8 cellular contexts compared by ENCODE assay signal in genomic region chr17:17783121-17783824, GRCh38. TPM values are rescaled to one million over a fixed set of nuclear protein-coding genes. Genes with fewer than 3 reads are reported as not detected.
A peak's percentile ranks its signal among the peaks of the same experiment; 100 is the strongest.
DNase-seq lines count a peak whose midpoint lies in the region; ATAC-seq and TF ChIP-seq lines count a peak whose summit lies in the region.

No MANE protein-coding gene starts in this region.

- peak in 10 of 14 donors; percentile 44 to 76 (median 60) for DNase-seq in C1 segment of cervical spinal cord (lab: John Stamatoyannopoulos, UW)
- peak; percentile 55 to 83 for DNase-seq in HAP-1 (ENCODE audit: low spot score in 2 of 2)
- peak; percentile 41 to 71 for DNase-seq in NCI-H526 (lab: John Stamatoyannopoulos, UW)
- peak in 1 of 2 donors; percentile 45 for DNase-seq in foreskin keratinocyte
- peak; percentile 81 for DNase-seq in neuronal stem cell (ENCODE audit: low spot score)
- peak; percentile 81 for DNase-seq in type B pancreatic cell (ENCODE audit: extremely low spot score, unreplicated experiment)

- H2AFZ ChIP-seq in neuronal stem cell (ENCODE audit: low read length): peak overlapping the region; percentile 85

- in situ Hi-C loops in HAP-1 (cut with MboI; ENCODE audit: low sequenced_read_pairs): no loop called here

- no peaks in the 10 kb centered on the region for H3K27me3 Mint-ChIP-seq in activated T-helper 17 cell treated with anti-CD3 and anti-CD28 coated beads, Interleukin-2, amount 50 U/mL, for 72 hours
- no peaks in the 10 kb centered on the region for H3K27me3 Mint-ChIP-seq in type B pancreatic cell

- H3K27me3 ChIP-seq in HAP-1 (ENCODE audit: low read depth) (no peaks in the 10 kb centered on the region), foreskin keratinocyte (no peaks in the 10 kb centered on the region), neuronal stem cell (ENCODE audit: control insufficient read depth in 3 of 3, insufficient read depth in 3 of 3, low read depth in 1 of 3, low read length in 3 of 3) (peaks cover 0 to 2% (median 0%) of the 10 kb centered on the region in 3 experiments)

- H3K23ac ChIP-seq in neuronal stem cell (ENCODE audit: low read depth, low read length, poor library complexity): no peak overlapping the region

- H2BK12ac ChIP-seq in neuronal stem cell (ENCODE audit: low read length): no peak overlapping the region

- no peak overlapping the region for H3K27ac ChIP-seq in foreskin keratinocyte
- peak overlapping the region; percentile 89 for H3K27ac ChIP-seq in neuronal stem cell (replicated peaks; ENCODE audit: low read length)

- H3K4me3 Mint-ChIP-seq in activated T-helper 17 cell treated with anti-CD3 and anti-CD28 coated beads, Interleukin-2, amount 50 U/mL, for 72 hours: peak overlapping the region; percentile 58
- peak overlapping the region; percentile 87 for H3K4me3 Mint-ChIP-seq in type B pancreatic cell

- H3K27ac Mint-ChIP-seq in activated T-helper 17 cell treated with anti-CD3 and anti-CD28 coated beads, Interleukin-2, amount 50 U/mL, for 72 hours: no peak overlapping the region
- peak overlapping the region; percentile 80 for H3K27ac Mint-ChIP-seq in type B pancreatic cell

- no peaks in the 10 kb centered on the region for H3K9me3 Mint-ChIP-seq in activated T-helper 17 cell treated with anti-CD3 and anti-CD28 coated beads, Interleukin-2, amount 50 U/mL, for 72 hours
- H3K9me3 Mint-ChIP-seq in type B pancreatic cell: no peaks in the 10 kb centered on the region

- H3K79me1 ChIP-seq in neuronal stem cell (ENCODE audit: low read depth, low read length): peaks cover 22% of the 10 kb centered on the region

- peak overlapping the region; percentile 62 for H2BK15ac ChIP-seq in neuronal stem cell (ENCODE audit: low read length)

- H3K4me2 ChIP-seq in neuronal stem cell (ENCODE audit: insufficient read depth, low read length, poor library complexity, severe bottlenecking): peak overlapping the region; percentile 97

- TF ChIP-seq CTCF in foreskin keratinocyte (conservative IDR thresholded peaks at IDR 0.05) (peak; percentile 52), type B pancreatic cell (conservative IDR thresholded peaks at IDR 0.05) (peak; percentile 43)

- no peak overlapping the region for H4K8ac ChIP-seq in neuronal stem cell (ENCODE audit: low read depth, low read length)

- no peaks in the 10 kb centered on the region for H3K36me3 Mint-ChIP-seq in activated T-helper 17 cell treated with anti-CD3 and anti-CD28 coated beads, Interleukin-2, amount 50 U/mL, for 72 hours (ENCODE audit: low read depth)
- no peaks in the 10 kb centered on the region for H3K36me3 Mint-ChIP-seq in type B pancreatic cell

- no peaks in the 10 kb centered on the region for H3K36me3 ChIP-seq in HAP-1 (replicated peaks)
- no peaks in the 10 kb centered on the region for H3K36me3 ChIP-seq in neuronal stem cell (replicated peaks in 1 of 2; ENCODE audit: control insufficient read depth in 2 of 2, insufficient read depth in 2 of 2, low read length in 2 of 2)

- H2AK5ac ChIP-seq in neuronal stem cell (ENCODE audit: low read depth, low read length): no peak overlapping the region

- no CpG with 5 or more reads among the region's 74 CpGs for WGBS in neuronal stem cell (ENCODE audit: extremely low coverage in 2 of 2, insufficient read length in 2 of 2, insufficient replicate concordance in 1 of 2), 2 donors

- H3K9me3 ChIP-seq in HAP-1: no peaks in the 10 kb centered on the region
- H3K9me3 ChIP-seq in neuronal stem cell (replicated peaks in 1 of 2; ENCODE audit: control insufficient read depth in 2 of 2, insufficient read depth in 1 of 2, low read depth in 1 of 2, low read length in 2 of 2): no peaks in the 10 kb centered on the region

- H3K4ac ChIP-seq in neuronal stem cell (ENCODE audit: low read length): no peak overlapping the region

- peak overlapping the region; percentile 17 for H3K14ac ChIP-seq in neuronal stem cell (ENCODE audit: low read length)

- peak overlapping the region; percentile 27 for H3K4me3 ChIP-seq in HAP-1
- peak overlapping the region; percentile 60 to 85 for H3K4me3 ChIP-seq in neuronal stem cell (ENCODE audit: low read length in 2 of 2)

- peak overlapping the region; percentile 92 for H3K18ac ChIP-seq in neuronal stem cell (ENCODE audit: low read length)

- peaks cover 26% of the 10 kb centered on the region for H3K4me1 ChIP-seq in HAP-1
- peaks cover 17% of the 10 kb centered on the region for H3K4me1 ChIP-seq in foreskin keratinocyte
- H3K4me1 ChIP-seq in neuronal stem cell (ENCODE audit: control insufficient read depth in 2 of 2, insufficient read depth in 1 of 2, low read depth in 1 of 2, low read length in 2 of 2): peaks cover 56 to 57% of the 10 kb centered on the region in 2 donors

- H2BK120ac ChIP-seq in neuronal stem cell (ENCODE audit: low read depth, low read length): no peak overlapping the region

- H2BK5ac ChIP-seq in neuronal stem cell (ENCODE audit: low read length): peak overlapping the region; percentile 67

- H3K9ac ChIP-seq in neuronal stem cell (ENCODE audit: low read depth, low read length, poor library complexity): peak overlapping the region; percentile 39

- peak; percentile 64 for ATAC-seq in activated T-helper 17 cell treated with anti-CD3 and anti-CD28 coated beads, Interleukin-2, amount 50 U/mL, for 72 hours (replicated peaks)
- ATAC-seq in foreskin keratinocyte: peak; percentile 29
- ATAC-seq in GM21390 (IDR thresholded peaks at IDR 0.05; ENCODE audit: unreplicated experiment): no peak

- no peaks in the 10 kb centered on the region for H3K4me1 Mint-ChIP-seq in activated T-helper 17 cell treated with anti-CD3 and anti-CD28 coated beads, Interleukin-2, amount 50 U/mL, for 72 hours
- H3K4me1 Mint-ChIP-seq in type B pancreatic cell (ENCODE audit: unreplicated experiment): peaks cover 43% of the 10 kb centered on the region

- H4K91ac ChIP-seq in neuronal stem cell (ENCODE audit: low read depth, low read length, poor library complexity): no peak overlapping the region

RNA-seq across cellular contexts. Expression of gene SREBF1, which starts 53.5 kb away (rescaled TPM):
- 10 to 100 TPM; 65.5 to 74.1 TPM for total RNA-seq in activated T-helper 17 cell treated with anti-CD3 and anti-CD28 coated beads, Interleukin-2, amount 50 U/mL, for 72 hours
- 113 and 118 TPM in 2 replicates for total RNA-seq in foreskin keratinocyte
- polyA plus RNA-seq in foreskin keratinocyte: 67.3 and 72.1 TPM in 2 replicates
- 57.8 TPM for polyA plus RNA-seq in neuronal stem cell (2013, experiment 1 of 2)
- 61.7 TPM for polyA plus RNA-seq in neuronal stem cell (2013, experiment 2 of 2)
- total RNA-seq in type B pancreatic cell (ENCODE audit: low replicate concordance): 81.2 and 97.0 TPM in 2 replicates
